Comparison of ENCODE assay signal across 8 cellular contexts in the genomic region with DNA sequence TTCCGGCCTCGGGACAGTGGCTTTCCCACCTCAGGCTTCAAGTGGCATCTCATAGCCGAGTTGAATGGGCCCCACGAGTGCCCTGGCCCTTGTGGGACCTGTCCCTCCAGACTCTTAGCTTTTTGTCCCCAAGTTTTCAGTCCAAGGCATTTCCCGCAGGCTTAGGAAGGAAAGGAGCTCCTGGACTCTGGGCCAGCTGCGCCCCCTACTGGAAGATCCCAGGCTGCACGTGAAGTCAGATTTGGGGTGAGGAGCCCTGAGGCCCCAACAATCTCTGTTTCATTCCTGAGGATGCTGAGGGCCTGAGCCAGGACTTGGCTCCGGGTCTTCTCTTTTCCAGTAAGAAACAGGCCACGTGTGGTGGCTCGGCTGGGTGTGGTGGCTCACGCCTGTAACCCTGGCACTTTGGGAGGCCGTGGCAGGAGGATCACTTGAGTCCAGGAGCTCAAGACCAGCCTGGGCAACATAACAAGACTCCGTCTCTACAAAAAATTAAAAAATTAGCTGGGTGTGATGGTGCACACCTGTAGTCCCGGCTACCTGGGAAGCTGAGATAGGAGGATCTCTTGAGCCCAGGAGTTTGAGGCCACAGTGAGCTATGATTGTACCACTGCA.
DNase-seq lines count a peak whose midpoint lies in the region; ATAC-seq, FAIRE-seq and TF ChIP-seq lines count a peak whose summit lies in the region.

No MANE protein-coding gene starts in this region.

- no peaks in the 10 kb centered on the region for H3K4me1 ChIP-seq in neutrophil (ENCODE audit: control insufficient read depth in 1 of 2, insufficient read depth in 1 of 2, low read depth in 1 of 2, low read length in 1 of 2)

- POLR2A ChIA-PET in AG04450 (lab: Yijun Ruan, JAX), result interaction anchor here (0.8 to 1.5 kb wide), 2 partner anchors 105 to 112 kb away, joined by 4 read pairs; no protein-coding TSS in a partner anchor

- DNase-seq in AG04450 (ENCODE audit: low read depth, low spot score) (peak; percentile 33), GM10266 (ENCODE audit: extremely low spot score) (peak; percentile 74), NCI-H2171 (lab: John Stamatoyannopoulos, UW) (peak; percentile 39), fibroblast of the aortic adventitia (ENCODE audit: low read depth) (peak; percentile 73), urothelium cell line (ENCODE audit: low spot score) (peak; percentile 66)
- DNase-seq in activated CD8-positive, alpha-beta memory T cell treated with anti-CD3 and anti-CD28 coated beads for 24 hours, result peak; percentile 63

- H3K4me3 ChIP-seq in AG04450 (ENCODE audit: low read depth, low read length) (no peak overlapping the region), fibroblast of the aortic adventitia (ENCODE audit: low read depth, low read length) (no peak overlapping the region), neutrophil (ENCODE audit: low read depth in 1 of 2, low read length in 1 of 2) (no peak overlapping the region)

- H3K27ac ChIP-seq in AG04450 (ENCODE audit: low read depth, low read length) (no peak overlapping the region), neutrophil (no peak overlapping the region)

- no peaks in the 10 kb centered on the region for H3K9me3 ChIP-seq in AG04450 (ENCODE audit: control insufficient read depth, insufficient read depth, low read length)
- H3K9me3 ChIP-seq in neutrophil, result no peaks in the 10 kb centered on the region

- FAIRE-seq in urothelium cell line (lab: Jason Lieb, UNC), result no peak

- peak; percentile 96 for TF ChIP-seq CTCF in AG04450 (IDR thresholded peaks at IDR 0.05; ENCODE audit: low read depth, low read length)
- TF ChIP-seq CTCF in GM10266 (IDR thresholded peaks at IDR 0.05; ENCODE audit: control insufficient read depth, insufficient read depth, low read depth, missing control alignments), result peak; percentile 92
- peak; percentile 98 for TF ChIP-seq CTCF in fibroblast of the aortic adventitia (IDR thresholded peaks at IDR 0.05; ENCODE audit: insufficient read depth, low read length)
- peak; percentile 60 for TF ChIP-seq CTCF in neutrophil (IDR thresholded peaks at IDR 0.05)

- no peaks in the 10 kb centered on the region for H3K36me3 ChIP-seq in neutrophil

- ATAC-seq in HG02588 (IDR thresholded peaks at IDR 0.05; ENCODE audit: unreplicated experiment), result no peak

- CTCF ChIA-PET in AG04450 (lab: Charles Lee), result interaction anchor here (0.6 to 10.0 kb wide), 39 partner anchors 8 to 204 kb away, joined by 3 to 299 read pairs (median 6); a partner anchor contains a TSS

- H3K27me3 ChIP-seq in AG04450 (ENCODE audit: control insufficient read depth, insufficient read depth, low read length) (no peaks in the 10 kb centered on the region), neutrophil (peaks cover 33% of the 10 kb centered on the region)
